ENCODE assay signal across 1 cellular context in genomic region chr16:4847774-4848587, GRCh38.
TF ChIP-seq lines count a peak whose summit lies in the region.

No MANE protein-coding gene starts in this region.

TF ChIP-seq in GM12878, 131 proteins besides CTCF, POLR2A, EP300 and RAD21 (continued from another document):
- TF ChIP-seq, protein P1, sequence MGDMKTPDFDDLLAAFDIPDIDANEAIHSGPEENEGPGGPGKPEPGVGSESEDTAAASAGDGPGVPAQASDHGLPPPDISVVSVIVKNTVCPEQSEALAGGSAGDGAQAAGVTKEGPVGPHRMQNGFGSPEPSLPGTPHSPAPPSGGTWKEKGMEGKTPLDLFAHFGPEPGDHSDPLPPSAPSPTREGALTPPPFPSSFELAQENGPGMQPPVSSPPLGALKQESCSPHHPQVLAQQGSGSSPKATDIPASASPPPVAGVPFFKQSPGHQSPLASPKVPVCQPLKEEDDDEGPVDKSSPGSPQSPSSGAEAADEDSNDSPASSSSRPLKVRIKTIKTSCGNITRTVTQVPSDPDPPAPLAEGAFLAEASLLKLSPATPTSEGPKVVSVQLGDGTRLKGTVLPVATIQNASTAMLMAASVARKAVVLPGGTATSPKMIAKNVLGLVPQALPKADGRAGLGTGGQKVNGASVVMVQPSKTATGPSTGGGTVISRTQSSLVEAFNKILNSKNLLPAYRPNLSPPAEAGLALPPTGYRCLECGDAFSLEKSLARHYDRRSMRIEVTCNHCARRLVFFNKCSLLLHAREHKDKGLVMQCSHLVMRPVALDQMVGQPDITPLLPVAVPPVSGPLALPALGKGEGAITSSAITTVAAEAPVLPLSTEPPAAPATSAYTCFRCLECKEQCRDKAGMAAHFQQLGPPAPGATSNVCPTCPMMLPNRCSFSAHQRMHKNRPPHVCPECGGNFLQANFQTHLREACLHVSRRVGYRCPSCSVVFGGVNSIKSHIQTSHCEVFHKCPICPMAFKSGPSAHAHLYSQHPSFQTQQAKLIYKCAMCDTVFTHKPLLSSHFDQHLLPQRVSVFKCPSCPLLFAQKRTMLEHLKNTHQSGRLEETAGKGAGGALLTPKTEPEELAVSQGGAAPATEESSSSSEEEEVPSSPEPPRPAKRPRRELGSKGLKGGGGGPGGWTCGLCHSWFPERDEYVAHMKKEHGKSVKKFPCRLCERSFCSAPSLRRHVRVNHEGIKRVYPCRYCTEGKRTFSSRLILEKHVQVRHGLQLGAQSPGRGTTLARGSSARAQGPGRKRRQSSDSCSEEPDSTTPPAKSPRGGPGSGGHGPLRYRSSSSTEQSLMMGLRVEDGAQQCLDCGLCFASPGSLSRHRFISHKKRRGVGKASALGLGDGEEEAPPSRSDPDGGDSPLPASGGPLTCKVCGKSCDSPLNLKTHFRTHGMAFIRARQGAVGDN (IDR thresholded peaks at IDR 0.05): no peak
- TF ChIP-seq RELA (IDR thresholded peaks at IDR 0.05; ENCODE audit: borderline replicate concordance, partially characterized antibody) (no peak), IRF4 (IDR thresholded peaks at IDR 0.05; ENCODE audit: low read depth, low read length) (no peak)
